21 cellular contexts compared by ENCODE assay signal in genomic region chr4:139719381-139720101, GRCh38. TPM values are rescaled to one million over a fixed set of nuclear protein-coding genes. Genes with fewer than 3 reads are reported as not detected.
DNase-seq lines count a peak whose midpoint lies in the region; ATAC-seq, FAIRE-seq and TF ChIP-seq lines count a peak whose summit lies in the region.
"Had no signal": no experiment of that assay in that cellular context is flagged by ENCODE, and none has a peak within 500 bp of the region (broad histone marks: within the 10 kb centered on the region; RNA-seq: fewer than 3 reads in every experiment).

No MANE protein-coding gene starts in this region.

- H3K4me3 Mint-ChIP-seq in stimulated activated memory B cell treated with anti-CD40 and anti-IgM and Interleukin-4, amounts not matched to agents 10 μg/mL and 1 μg/mL and 100 μg/mL, for 72 hours: no peak overlapping the region
- H3K4me3 Mint-ChIP-seq in activated CD4-positive, alpha-beta memory T cell treated with anti-CD3 and anti-CD28 coated beads for 36 hours: no peak overlapping the region

- no peak overlapping the region for H2AFZ ChIP-seq in endothelial cell of umbilical vein (ENCODE audit: low read depth, low read length)

- no peak for TF ChIP-seq CTCF in endothelial cell of umbilical vein (IDR thresholded peaks at IDR 0.05; ENCODE audit: extremely low read depth in 1 of 2, insufficient read depth in 1 of 2, low read depth in 1 of 2, low read length in 2 of 2)
- no peak for TF ChIP-seq CTCF in right lobe of liver (IDR thresholded peaks at IDR 0.05)

- H3K36me3 ChIP-seq in endothelial cell of umbilical vein (ENCODE audit: control insufficient read depth in 2 of 2, extremely low read depth in 1 of 2, insufficient read depth in 2 of 2, low read length in 2 of 2) (peaks cover 0 to 18% of the 10 kb centered on the region in 2 experiments), right lobe of liver (peaks cover 0 to 19% (median 0%) of the 10 kb centered on the region in 4 donors)
- H3K36me3 ChIP-seq: SJCRH30 had no signal

- no peaks in the 10 kb centered on the region for H3K36me3 Mint-ChIP-seq in stimulated activated memory B cell treated with anti-CD40 and anti-IgM and Interleukin-4, amounts not matched to agents 10 μg/mL and 1 μg/mL and 100 μg/mL, for 72 hours
- no peaks in the 10 kb centered on the region for H3K36me3 Mint-ChIP-seq in activated CD4-positive, alpha-beta memory T cell treated with anti-CD3 and anti-CD28 coated beads for 36 hours

- FAIRE-seq in endothelial cell of umbilical vein (lab: Jason Lieb, UNC): no peak
- FAIRE-seq: GM12892, H54, RCC 7860 had no signal

- POLR2A ChIA-PET in endothelial cell of umbilical vein (lab: Charles Lee): no interaction called here
- POLR2A ChIA-PET in activated CD4-positive, alpha-beta memory T cell treated with anti-CD3 and anti-CD28 coated beads for 36 hours (lab: Charles Lee): no interaction called here

- WGBS in right lobe of liver (ENCODE audit: insufficient coverage, low coverage, low lambda C conversion rate, missing lambda C conversion rate): 100% methylated on average over 1 of the region's 16 CpGs

- H3K9me3 ChIP-seq in endothelial cell of umbilical vein (replicated peaks; ENCODE audit: control insufficient read depth, insufficient read depth, low read length): no peaks in the 10 kb centered on the region
- no peaks in the 10 kb centered on the region for H3K9me3 ChIP-seq in right lobe of liver
- H3K9me3 ChIP-seq: SJCRH30 had no signal

- no peak overlapping the region for H3K4me2 ChIP-seq in endothelial cell of umbilical vein (ENCODE audit: insufficient read depth, low read length)

- CTCF ChIA-PET in endothelial cell of umbilical vein (lab: Charles Lee): no interaction called here
- CTCF ChIA-PET in activated CD4-positive, alpha-beta memory T cell treated with anti-CD3 and anti-CD28 coated beads for 36 hours (lab: Charles Lee): interaction anchor here (0.9 kb wide), 1 partner anchor 42 kb away, joined by 3 read pairs; no protein-coding TSS in a partner anchor

- BruUV-seq in endothelial cell of umbilical vein (replicated peaks; lab: Mats Ljungman, UMichigan): TSS peak; percentile 2

- H3K27me3 ChIP-seq in endothelial cell of umbilical vein (ENCODE audit: control insufficient read depth in 2 of 2, insufficient read depth in 2 of 2, low read length in 2 of 2) (no peaks in the 10 kb centered on the region), right lobe of liver (no peaks in the 10 kb centered on the region)
- H3K27me3 ChIP-seq: SJCRH30 had no signal

- no peak overlapping the region for H3K9ac ChIP-seq in endothelial cell of umbilical vein (replicated peaks; ENCODE audit: extremely low read depth, insufficient read depth, low read length)

- no peaks in the 10 kb centered on the region for H3K9me1 ChIP-seq in endothelial cell of umbilical vein (replicated peaks; ENCODE audit: control insufficient read depth, extremely low read depth, insufficient read depth, low read length)

- no peak overlapping the region for H3K4me3 ChIP-seq in endothelial cell of umbilical vein (replicated peaks in 1 of 3; ENCODE audit: insufficient read depth in 1 of 3, low read depth in 1 of 3, low read length in 3 of 3)
- no peak overlapping the region for H3K4me3 ChIP-seq in right lobe of liver
- H3K4me3 ChIP-seq: SJCRH30 had no signal

- no peaks in the 10 kb centered on the region for H3K9me3 Mint-ChIP-seq in stimulated activated memory B cell treated with anti-CD40 and anti-IgM and Interleukin-4, amounts not matched to agents 10 μg/mL and 1 μg/mL and 100 μg/mL, for 72 hours
- no peaks in the 10 kb centered on the region for H3K9me3 Mint-ChIP-seq in activated CD4-positive, alpha-beta memory T cell treated with anti-CD3 and anti-CD28 coated beads for 36 hours

- H3K27ac ChIP-seq in endothelial cell of umbilical vein (ENCODE audit: insufficient read depth, low read depth, low read length) (no peak overlapping the region), right lobe of liver (no peak overlapping the region)
- H3K27ac ChIP-seq: SJCRH30 had no signal

- H3K27me3 Mint-ChIP-seq in stimulated activated memory B cell treated with anti-CD40 and anti-IgM and Interleukin-4, amounts not matched to agents 10 μg/mL and 1 μg/mL and 100 μg/mL, for 72 hours: peaks cover 12% of the 10 kb centered on the region
- H3K27me3 Mint-ChIP-seq in activated CD4-positive, alpha-beta memory T cell treated with anti-CD3 and anti-CD28 coated beads for 36 hours: no peaks in the 10 kb centered on the region

- no peaks in the 10 kb centered on the region for H3K4me1 ChIP-seq in endothelial cell of umbilical vein (ENCODE audit: control insufficient read depth, extremely low read depth, insufficient read depth, low read length)
- peaks cover 0 to 10% (median 0%) of the 10 kb centered on the region in 4 donors for H3K4me1 ChIP-seq in right lobe of liver
- H3K4me1 ChIP-seq: SJCRH30 had no signal

- DNase-seq in ELF-1 (ENCODE audit: low read depth, low spot score) (peak; percentile 58), endothelial cell of umbilical vein (ENCODE audit: low read depth, low spot score) (no peak), right lobe of liver (no peak), NCI-H187 (lab: John Stamatoyannopoulos, UW) (no peak)
- DNase-seq in activated CD4-positive, alpha-beta memory T cell treated with anti-CD3 and anti-CD28 coated beads for 36 hours: no peak
- DNase-seq: Calu3, DMS79 treated with DMSO at 0.1 percent for 48 hours, KBM-7, MV-4-11, NCI-H1105, NCI-H1436 treated with DMSO at 0.1 percent for 48 hours, NCI-H1930, NCI-H2107, NCI-H524, NCI-H748 treated with DMSO at 0.1 percent for 48 hours, SJCRH30 had no signal

- dilution Hi-C loops in endothelial cell of umbilical vein (cut with MboI; ENCODE audit: extremely low pct_ligation_motif_present, low sequenced_read_pairs): no loop called here

- H4K20me1 ChIP-seq in endothelial cell of umbilical vein (replicated peaks; ENCODE audit: control insufficient read depth, extremely low read depth, insufficient read depth, low read length): no peaks in the 10 kb centered on the region

- intact Hi-C loops in endothelial cell of umbilical vein (cut with micrococcal nuclease) (no loop called here), right lobe of liver (cut with DNase I) (no loop called here)
- intact Hi-C loops in activated CD4-positive, alpha-beta memory T cell treated with anti-CD3 and anti-CD28 coated beads for 36 hours (cut with micrococcal nuclease): no loop called here

- H3K4me1 Mint-ChIP-seq in stimulated activated memory B cell treated with anti-CD40 and anti-IgM and Interleukin-4, amounts not matched to agents 10 μg/mL and 1 μg/mL and 100 μg/mL, for 72 hours: peaks cover 6% of the 10 kb centered on the region
- H3K4me1 Mint-ChIP-seq in activated CD4-positive, alpha-beta memory T cell treated with anti-CD3 and anti-CD28 coated beads for 36 hours (ENCODE audit: low read depth): no peaks in the 10 kb centered on the region

- TF ChIP-seq POLR2A in endothelial cell of umbilical vein (IDR thresholded peaks at IDR 0.05; ENCODE audit: low read depth, low read length): no peak
- TF ChIP-seq POLR2A in right lobe of liver (IDR thresholded peaks at IDR 0.05): no peak

- no peak overlapping the region for H3K27ac Mint-ChIP-seq in stimulated activated memory B cell treated with anti-CD40 and anti-IgM and Interleukin-4, amounts not matched to agents 10 μg/mL and 1 μg/mL and 100 μg/mL, for 72 hours
- no peak overlapping the region for H3K27ac Mint-ChIP-seq in activated CD4-positive, alpha-beta memory T cell treated with anti-CD3 and anti-CD28 coated beads for 36 hours

- ATAC-seq in right lobe of liver (peak in 3 of 4 donors; percentile 9 to 32 (median 24)), HG03439 (IDR thresholded peaks at IDR 0.05; ENCODE audit: unreplicated experiment) (no peak)
- ATAC-seq in stimulated activated memory B cell treated with anti-CD40 and anti-IgM and Interleukin-4, amounts not matched to agents 10 μg/mL and 1 μg/mL and 100 μg/mL, for 72 hours: peak; percentile 15

- no peaks in the 10 kb centered on the region for H3K79me2 ChIP-seq in endothelial cell of umbilical vein (ENCODE audit: control insufficient read depth, insufficient read depth, low read length)

TF ChIP-seq in endothelial cell of umbilical vein, 7 proteins besides CTCF, POLR2A, EP300 and RAD21:
- TF ChIP-seq JUN (IDR thresholded peaks at IDR 0.05; ENCODE audit: borderline replicate concordance, insufficient read depth, insufficient read length, low read depth) (no peak), EZH2 (IDR thresholded peaks at IDR 0.05; ENCODE audit: borderline replicate concordance, low read depth, low read length, severe bottlenecking) (no peak), POLR2AphosphoS5 (IDR thresholded peaks at IDR 0.05; ENCODE audit: insufficient read depth, low read depth, low read length) (no peak), FOS (IDR thresholded peaks at IDR 0.05; ENCODE audit: borderline replicate concordance, insufficient read depth, low read length) (no peak), MYC (IDR thresholded peaks at IDR 0.05; ENCODE audit: low read depth, low read length) (no peak), GATA2 (IDR thresholded peaks at IDR 0.05; ENCODE audit: insufficient read depth, insufficient read length, low read depth, low read length) (no peak)
- TF ChIP-seq, protein P1, sequence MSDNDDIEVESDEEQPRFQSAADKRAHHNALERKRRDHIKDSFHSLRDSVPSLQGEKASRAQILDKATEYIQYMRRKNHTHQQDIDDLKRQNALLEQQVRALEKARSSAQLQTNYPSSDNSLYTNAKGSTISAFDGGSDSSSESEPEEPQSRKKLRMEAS (IDR thresholded peaks at IDR 0.05; ENCODE audit: insufficient read depth, insufficient read length): no peak

RNA-seq across cellular contexts. Expression of gene MGST2, which starts 53.9 kb away (rescaled TPM):
- total RNA-seq in endothelial cell of umbilical vein (62.4 and 64.3 TPM in 2 replicates), right lobe of liver (100 to 1,000 TPM; 105 to 125 (median 114) TPM)
- 57.3 and 78.9 TPM in 2 replicates for polyA plus RNA-seq in endothelial cell of umbilical vein
- 59.1 and 66.0 TPM in 2 replicates for polyA plus RNA-seq in endothelial cell of umbilical vein (2011; cell fraction: cytosol; rRNA removed)
- polyA plus RNA-seq in endothelial cell of umbilical vein (2011; cell fraction: nucleus; rRNA removed): 21.2 and 30.8 TPM in 2 replicates
- 36.4 and 47.7 TPM in 2 replicates for polyA plus RNA-seq in endothelial cell of umbilical vein (2012)
- 21.0 and 22.2 TPM in 2 replicates for polyA minus RNA-seq in endothelial cell of umbilical vein
- polyA minus RNA-seq in endothelial cell of umbilical vein (2011; cell fraction: cytosol; rRNA and poly(A)+ RNA removed): 15.0 TPM
- polyA minus RNA-seq in endothelial cell of umbilical vein (2011; cell fraction: nucleus; rRNA and poly(A)+ RNA removed): 19.6 and 25.7 TPM in 2 replicates
- 10 to 100 TPM in 1 of 2 experiments, 1 to 10 TPM in 1; 8.7 to 10.1 TPM for total RNA-seq in activated CD4-positive, alpha-beta memory T cell treated with anti-CD3 and anti-CD28 coated beads for 36 hours
